Comparison of ENCODE assay signal across 8 cellular contexts in the genomic region with DNA sequence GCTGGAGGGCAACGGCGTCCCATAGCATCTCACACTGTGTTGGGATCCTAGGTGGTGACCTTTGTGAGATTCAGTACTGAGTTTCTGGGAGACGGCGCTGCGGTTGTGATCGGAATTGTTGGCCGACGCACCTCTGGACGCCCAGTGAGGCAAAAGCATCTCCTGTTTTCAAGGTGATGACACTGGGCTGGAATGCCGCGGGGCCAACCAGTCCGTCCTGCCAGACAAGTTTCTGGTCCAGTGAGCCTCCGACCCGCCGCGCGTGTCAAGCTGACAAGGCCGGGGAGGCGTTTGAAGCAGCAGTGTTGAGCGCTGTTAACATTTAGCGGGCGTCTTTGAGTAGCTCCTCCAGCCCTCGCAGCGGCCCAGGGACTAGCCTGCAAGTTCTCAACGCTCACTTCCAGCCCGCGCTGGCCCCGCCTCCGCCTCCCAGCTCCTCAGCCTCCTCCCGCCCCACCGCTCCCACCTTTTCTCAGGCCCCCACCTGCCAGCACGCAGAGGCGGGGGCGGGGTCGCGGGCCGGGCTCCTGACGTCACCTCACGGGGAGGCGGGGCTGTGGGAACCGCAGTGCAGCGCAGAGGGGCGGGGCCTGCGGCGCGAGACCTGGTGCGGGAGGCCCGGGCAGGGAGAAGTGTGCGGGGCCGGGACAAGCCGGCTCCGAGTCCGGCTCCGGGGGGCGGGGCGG. TPM values are rescaled to one million over a fixed set of nuclear protein-coding genes. Genes with fewer than 3 reads are reported as not detected.
DNase-seq lines count a peak whose midpoint lies in the region; ATAC-seq and TF ChIP-seq lines count a peak whose summit lies in the region.

No MANE protein-coding gene starts in this region.

- no peak for TF ChIP-seq CTCF in Calu3 (IDR thresholded peaks at IDR 0.05; ENCODE audit: unreplicated experiment)
- TF ChIP-seq CTCF in KMS-11 (conservative IDR thresholded peaks at IDR 0.05; ENCODE audit: low read depth, low read length) = no peak
- TF ChIP-seq CTCF in foreskin fibroblast (IDR thresholded peaks at IDR 0.05; ENCODE audit: low read depth, low read length) = no peak
- TF ChIP-seq CTCF in neural cell (IDR thresholded peaks at IDR 0.05; ENCODE audit: poor library complexity, severe bottlenecking) = peak; percentile 23

- H3F3A ChIP-seq in neural cell (ENCODE audit: insufficient read depth, low read length, poor library complexity, severe bottlenecking) = no peaks in the 10 kb centered on the region

- no peak for TF ChIP-seq RAD21 in neural cell (conservative IDR thresholded peaks at IDR 0.05)

- no peaks in the 10 kb centered on the region for H3K9me2 ChIP-seq in neural cell (ENCODE audit: insufficient read depth, low read length)

- DNase-seq in Calu3 (peak; percentile 96), SHP77 (lab: John Stamatoyannopoulos, UW) (peak; percentile 77 to 80), foreskin fibroblast (peak; percentile 29 to 67)
- peak; percentile 96 for DNase-seq in activated effector memory CD4-positive, alpha-beta T cell treated with anti-CD3 and anti-CD28 coated beads, Interleukin-2, amount 50 U/mL, for 16 hours

- H3K4me1 Mint-ChIP-seq in Calu3 (ENCODE audit: low read depth, unreplicated experiment) = peaks cover 33% of the 10 kb centered on the region
- peaks cover 13% of the 10 kb centered on the region for H3K4me1 Mint-ChIP-seq in stimulated activated naive CD8-positive, alpha-beta T cell treated with anti-CD3 and anti-CD28 coated beads, Interleukin-15, Interleukin-2, amounts not matched to agents 100 ng/mL and 50 ng/mL, for 24 hours (ENCODE audit: low read depth)

- CTCF ChIA-PET in Calu3 (lab: Charles Lee) = interaction anchor here (1.3 kb wide), 1 partner anchor 14 kb away, joined by 5 read pairs; no protein-coding TSS in a partner anchor

- H4K20me1 ChIP-seq in KMS-11 (ENCODE audit: insufficient read depth) (no peaks in the 10 kb centered on the region), neural cell (ENCODE audit: insufficient read depth) (no peaks in the 10 kb centered on the region)

- intact Hi-C loops in Calu3 (cut with micrococcal nuclease; ENCODE audit: unreplicated experiment) = loop anchor here (10.0 kb wide), 1 partner anchor 52 kb away; no protein-coding TSS in a partner anchor

- H3K27ac ChIP-seq in KMS-11 (no peak overlapping the region), neural cell (ENCODE audit: low read length) (no peak overlapping the region)

- no peaks in the 10 kb centered on the region for H3K27me3 ChIP-seq in KMS-11 (ENCODE audit: insufficient read depth, low read depth)
- peaks cover 46% of the 10 kb centered on the region for H3K27me3 ChIP-seq in neural cell (ENCODE audit: insufficient read depth, low read depth, low read length)

- H3K36me3 ChIP-seq in KMS-11 (ENCODE audit: insufficient read depth) (no peaks in the 10 kb centered on the region), neural cell (ENCODE audit: insufficient read depth, low read length) (no peaks in the 10 kb centered on the region)

- ATAC-seq in GM21723 (IDR thresholded peaks at IDR 0.05; ENCODE audit: unreplicated experiment) = peak; percentile 82

- peak overlapping the region; percentile 71 for H3K27ac Mint-ChIP-seq in Calu3 (ENCODE audit: unreplicated experiment)
- H3K27ac Mint-ChIP-seq in stimulated activated naive CD8-positive, alpha-beta T cell treated with anti-CD3 and anti-CD28 coated beads, Interleukin-15, Interleukin-2, amounts not matched to agents 100 ng/mL and 50 ng/mL, for 24 hours = no peak overlapping the region

- peak overlapping the region; percentile 86 for H3K4me3 Mint-ChIP-seq in Calu3 (ENCODE audit: low read depth, unreplicated experiment)
- peak overlapping the region; percentile 66 for H3K4me3 Mint-ChIP-seq in stimulated activated naive CD8-positive, alpha-beta T cell treated with anti-CD3 and anti-CD28 coated beads, Interleukin-15, Interleukin-2, amounts not matched to agents 100 ng/mL and 50 ng/mL, for 24 hours

- H3K4me3 ChIP-seq in KMS-11 (IDR thresholded peaks at IDR 0.05; ENCODE audit: insufficient read depth, low read depth, low read length) (no peak overlapping the region), foreskin fibroblast (ENCODE audit: low read depth in 1 of 2, low read length in 2 of 2) (peak overlapping the region; percentile 52 to 54), neural cell (ENCODE audit: low read length) (peak overlapping the region; percentile 92)

- peaks cover 37% of the 10 kb centered on the region for H3K36me3 Mint-ChIP-seq in Calu3 (ENCODE audit: insufficient read depth, unreplicated experiment)
- H3K36me3 Mint-ChIP-seq in stimulated activated naive CD8-positive, alpha-beta T cell treated with anti-CD3 and anti-CD28 coated beads, Interleukin-15, Interleukin-2, amounts not matched to agents 100 ng/mL and 50 ng/mL, for 24 hours (ENCODE audit: low read depth) = no peaks in the 10 kb centered on the region

- peaks cover 13% of the 10 kb centered on the region for H3K4me1 ChIP-seq in KMS-11 (ENCODE audit: low read depth, poor library complexity, severe bottlenecking)

- no peak for TF ChIP-seq EP300 in neural cell (conservative IDR thresholded peaks at IDR 0.05; ENCODE audit: poor library complexity, severe bottlenecking)

- H3K27me3 Mint-ChIP-seq in Calu3 (ENCODE audit: unreplicated experiment) = no peaks in the 10 kb centered on the region
- peaks cover 65% of the 10 kb centered on the region for H3K27me3 Mint-ChIP-seq in stimulated activated naive CD8-positive, alpha-beta T cell treated with anti-CD3 and anti-CD28 coated beads, Interleukin-15, Interleukin-2, amounts not matched to agents 100 ng/mL and 50 ng/mL, for 24 hours

- no peaks in the 10 kb centered on the region for H3K9me3 Mint-ChIP-seq in Calu3 (ENCODE audit: low read depth, unreplicated experiment)
- H3K9me3 Mint-ChIP-seq in stimulated activated naive CD8-positive, alpha-beta T cell treated with anti-CD3 and anti-CD28 coated beads, Interleukin-15, Interleukin-2, amounts not matched to agents 100 ng/mL and 50 ng/mL, for 24 hours = peaks cover 3% of the 10 kb centered on the region

- peak overlapping the region; percentile 85 for H2AFZ ChIP-seq in KMS-11 (ENCODE audit: low read depth)
- H2AFZ ChIP-seq in neural cell (ENCODE audit: low read depth, low read length) = no peak overlapping the region

- H3K9ac ChIP-seq in KMS-11 = peak overlapping the region; percentile 56; the same call in 1 of the 2 replicates
- peak overlapping the region; percentile 78 for H3K9ac ChIP-seq in neural cell (ENCODE audit: low read length)

- no peaks in the 10 kb centered on the region for H3K79me2 ChIP-seq in KMS-11 (ENCODE audit: insufficient read depth, low read depth)
- no peaks in the 10 kb centered on the region for H3K79me2 ChIP-seq in neural cell (replicated peaks; ENCODE audit: insufficient read depth, low read length)

- no peaks in the 10 kb centered on the region for H3K9me3 ChIP-seq in neural cell (ENCODE audit: low read length)

- no TSS peak for BruUV-seq in Calu3 (replicated peaks; lab: Mats Ljungman, UMichigan)

- peak overlapping the region; percentile 46; the same call in 1 of the 2 replicates for H3K4me2 ChIP-seq in KMS-11
- peak overlapping the region; percentile 51 for H3K4me2 ChIP-seq in neural cell (ENCODE audit: low read length)

TF ChIP-seq in neural cell, 6 proteins besides CTCF, POLR2A, EP300 and RAD21:
- TF ChIP-seq SMC3 (conservative IDR thresholded peaks at IDR 0.05; ENCODE audit: poor library complexity) (no peak), EZH2 (IDR thresholded peaks at IDR 0.05; ENCODE audit: borderline replicate concordance, insufficient read depth, low read length, poor library complexity, severe bottlenecking) (no peak), POLR2AphosphoS5 (IDR thresholded peaks at IDR 0.05) (peak; percentile 57), TAF1 (IDR thresholded peaks at IDR 0.05; ENCODE audit: low read depth) (no peak), MXI1 (conservative IDR thresholded peaks at IDR 0.05; ENCODE audit: poor library complexity, severe bottlenecking) (no peak)
- TF ChIP-seq, protein P1, sequence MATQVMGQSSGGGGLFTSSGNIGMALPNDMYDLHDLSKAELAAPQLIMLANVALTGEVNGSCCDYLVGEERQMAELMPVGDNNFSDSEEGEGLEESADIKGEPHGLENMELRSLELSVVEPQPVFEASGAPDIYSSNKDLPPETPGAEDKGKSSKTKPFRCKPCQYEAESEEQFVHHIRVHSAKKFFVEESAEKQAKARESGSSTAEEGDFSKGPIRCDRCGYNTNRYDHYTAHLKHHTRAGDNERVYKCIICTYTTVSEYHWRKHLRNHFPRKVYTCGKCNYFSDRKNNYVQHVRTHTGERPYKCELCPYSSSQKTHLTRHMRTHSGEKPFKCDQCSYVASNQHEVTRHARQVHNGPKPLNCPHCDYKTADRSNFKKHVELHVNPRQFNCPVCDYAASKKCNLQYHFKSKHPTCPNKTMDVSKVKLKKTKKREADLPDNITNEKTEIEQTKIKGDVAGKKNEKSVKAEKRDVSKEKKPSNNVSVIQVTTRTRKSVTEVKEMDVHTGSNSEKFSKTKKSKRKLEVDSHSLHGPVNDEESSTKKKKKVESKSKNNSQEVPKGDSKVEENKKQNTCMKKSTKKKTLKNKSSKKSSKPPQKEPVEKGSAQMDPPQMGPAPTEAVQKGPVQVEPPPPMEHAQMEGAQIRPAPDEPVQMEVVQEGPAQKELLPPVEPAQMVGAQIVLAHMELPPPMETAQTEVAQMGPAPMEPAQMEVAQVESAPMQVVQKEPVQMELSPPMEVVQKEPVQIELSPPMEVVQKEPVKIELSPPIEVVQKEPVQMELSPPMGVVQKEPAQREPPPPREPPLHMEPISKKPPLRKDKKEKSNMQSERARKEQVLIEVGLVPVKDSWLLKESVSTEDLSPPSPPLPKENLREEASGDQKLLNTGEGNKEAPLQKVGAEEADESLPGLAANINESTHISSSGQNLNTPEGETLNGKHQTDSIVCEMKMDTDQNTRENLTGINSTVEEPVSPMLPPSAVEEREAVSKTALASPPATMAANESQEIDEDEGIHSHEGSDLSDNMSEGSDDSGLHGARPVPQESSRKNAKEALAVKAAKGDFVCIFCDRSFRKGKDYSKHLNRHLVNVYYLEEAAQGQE (IDR thresholded peaks at IDR 0.05; ENCODE audit: borderline replicate concordance) = no peak

RNA-seq across cellular contexts. Expression of gene CDS1, which starts 0.5 kb away (rescaled TPM):
- 18.8 and 22.4 TPM in 2 replicates for total RNA-seq in Calu3 (2022)
- polyA plus RNA-seq in neural cell = 5.2 and 6.1 TPM in 2 replicates
- polyA minus RNA-seq in neural cell = 9.7 and 10.0 TPM in 2 replicates
